ENCODE assay signal across 25 cellular contexts in genomic region chr6:89154131-89154530, GRCh38.
"Had no signal": no experiment of that assay in that cellular context is flagged by ENCODE, and none has a peak within 500 bp of the region (broad histone marks: within the 10 kb centered on the region; RNA-seq: fewer than 3 reads in every experiment).

No MANE protein-coding gene starts in this region.

- H3K27ac ChIP-seq: breast epithelium, dorsolateral prefrontal cortex, left lung, tibial nerve, VCaP had no signal

- H3K36me3 ChIP-seq: breast epithelium had no signal

- H3K9me3 ChIP-seq: ascending aorta, breast epithelium, gastrocnemius medialis, left lung, tibial nerve had no signal

- H3K27me3 ChIP-seq: ascending aorta, breast epithelium, dorsolateral prefrontal cortex, gastrocnemius medialis, left lung, tibial nerve had no signal

- DNase-seq: activated CD4-positive, alpha-beta T cell treated with anti-CD3 and anti-CD28 coated beads for 1 hour; activated CD8-positive, alpha-beta memory T cell treated with anti-CD3 and anti-CD28 coated beads for 24 hours; activated CD8-positive, alpha-beta memory T cell treated with anti-CD3 and anti-CD28 coated beads, Interleukin-2, amount 50 U/mL, for 48 hours; activated effector memory CD4-positive, alpha-beta T cell treated with anti-CD3 and anti-CD28 coated beads, Interleukin-2, amount 50 U/mL, for 16 hours; activated naive CD4-positive, alpha-beta T cell treated with anti-CD3 and anti-CD28 coated beads, Interleukin-2, amount 50 U/mL, for 16 hours; activated T-cell treated with anti-CD3 and anti-CD28 coated beads, Interleukin-2, amount 50 U/mL, for 48 hours; dorsolateral prefrontal cortex; endodermal cell; erythroblast; gastrocnemius medialis; head of caudate nucleus; left lung; mammary epithelial cell; midbrain; nephron progenitor cell; nucleus accumbens; posterior cingulate gyrus; retina; stimulated activated CD4-positive, alpha-beta T cell treated with anti-CD3 and anti-CD28 coated beads, Interleukin-12 subunit alpha, Interleukin-12 subunit beta, amount 100 ng/mL, for 4 hours; stimulated activated CD4-positive, alpha-beta T cell treated with anti-CD3 and anti-CD28 coated beads, Interleukin-1b, Interleukin-23, amount 100 ng/mL, for 48 hours; stimulated activated naive CD8-positive, alpha-beta T cell treated with anti-CD3 and anti-CD28 coated beads, Interleukin-15, Interleukin-2, amounts not matched to agents 100 U/mL and 50 U/mL, for 24 hours had no signal

- H3K4me3 ChIP-seq: ascending aorta, breast epithelium, dorsolateral prefrontal cortex, gastrocnemius medialis, left lung, tibial nerve had no signal

- ATAC-seq: gastrocnemius medialis; left lung; stimulated activated naive CD8-positive, alpha-beta T cell treated with anti-CD3 and anti-CD28 coated beads, Interleukin-15, Interleukin-2, amounts not matched to agents 100 U/mL and 50 U/mL, for 24 hours had no signal

- H3K4me1 ChIP-seq: breast epithelium, left lung, tibial nerve had no signal
